In the genomic region with DNA sequence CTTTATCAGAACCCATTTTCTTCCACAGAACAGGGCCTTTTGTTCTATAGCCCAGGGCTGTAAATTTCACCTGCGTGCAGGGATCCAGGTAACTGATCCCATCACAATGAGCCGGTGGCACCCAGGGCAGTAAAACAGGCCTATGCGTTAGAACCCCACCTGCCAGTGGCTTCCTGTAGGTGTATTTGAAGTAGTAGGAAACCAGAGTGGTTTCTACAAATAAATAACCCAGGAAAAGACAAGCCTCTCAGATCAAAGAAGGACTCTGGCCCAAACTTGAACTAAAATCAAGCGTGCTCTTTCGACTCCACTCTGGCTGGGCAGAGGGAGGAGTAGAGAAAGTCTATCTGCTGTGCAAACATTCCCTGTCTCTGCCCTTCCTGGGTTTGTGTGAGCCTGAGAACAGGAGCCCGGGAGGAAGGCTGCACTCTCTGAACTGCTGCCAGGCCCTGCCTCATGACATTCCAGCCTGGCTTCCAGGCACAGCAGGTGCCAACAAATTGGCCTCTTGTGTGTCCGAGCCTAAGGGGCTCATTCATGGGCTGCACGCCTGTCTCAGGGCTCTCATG, we compare ENCODE assay signal across 1 cellular context.
A peak's percentile ranks its signal among the peaks of the same experiment; 100 is the strongest.
TF ChIP-seq lines count a peak whose summit lies in the region.

No MANE protein-coding gene starts in this region.

TF ChIP-seq in HepG2, 621 proteins besides CTCF, POLR2A, EP300 and RAD21 (continued from another document and continues in another):
- TF ChIP-seq MAF1 (CRISPR knock-in tag; IDR thresholded peaks at IDR 0.05; ENCODE audit: borderline replicate concordance) (no peak), GABPB1 (CRISPR knock-in tag; IDR thresholded peaks at IDR 0.05) (peak; percentile 19; the same call in 1 of the 2 replicates), FOXK1 (CRISPR knock-in tag; IDR thresholded peaks at IDR 0.05; ENCODE audit: borderline replicate concordance, low read depth) (peak; percentile 12; the same call in 1 of the 2 replicates), SRSF4 (IDR thresholded peaks at IDR 0.05; ENCODE audit: low read depth, low read length, poor library complexity, severe bottlenecking) (no peak), ADNP (CRISPR knock-in tag; IDR thresholded peaks at IDR 0.05) (no peak), ZNF878 (CRISPR knock-in tag; IDR thresholded peaks at IDR 0.05) (no peak), NCOR1 (IDR thresholded peaks at IDR 0.05; ENCODE audit: borderline replicate concordance, low read length) (peak; percentile 54), NR3C1 (CRISPR knock-in tag; IDR thresholded peaks at IDR 0.05) (no peak), HMG20B (CRISPR knock-in tag; conservative IDR thresholded peaks at IDR 0.05) (peak; percentile 79; the same call in 1 of the 2 replicates), ZNF101 (CRISPR knock-in tag; IDR thresholded peaks at IDR 0.05; ENCODE audit: borderline replicate concordance, low read depth) (no peak), PITX1 (CRISPR knock-in tag; IDR thresholded peaks at IDR 0.05) (peak; percentile 63; the same call in 1 of the 2 replicates), ZNF224 (CRISPR knock-in tag; IDR thresholded peaks at IDR 0.05) (no peak), ZNF337 (CRISPR knock-in tag; IDR thresholded peaks at IDR 0.05; ENCODE audit: borderline replicate concordance, low read depth) (no peak), ZNF775 (CRISPR knock-in tag; IDR thresholded peaks at IDR 0.05; ENCODE audit: borderline replicate concordance) (no peak), TEAD2 (CRISPR knock-in tag; IDR thresholded peaks at IDR 0.05) (0 out of 2 replicates have a peak, but pooled peaks have one; percentile 21), ZNF546 (CRISPR knock-in tag; conservative IDR thresholded peaks at IDR 0.05) (no peak), SOX13 (IDR thresholded peaks at IDR 0.05) (peak; percentile 12; the same call in 1 of the 2 replicates), SOX13 (CRISPR knock-in tag; conservative IDR thresholded peaks at IDR 0.05 in 1 of 2, IDR thresholded peaks at IDR 0.05 in 1 of 2) (peak in 1 of 2 experiments; percentile 83; a peak in 2 of 4 replicates), HNF4G (IDR thresholded peaks at IDR 0.05; ENCODE audit: borderline replicate concordance, low read depth, low read length) (peak; percentile 69), HNF4G (CRISPR knock-in tag; IDR thresholded peaks at IDR 0.05; ENCODE audit: borderline replicate concordance, low read depth) (no peak), MAFG (CRISPR knock-in tag; IDR thresholded peaks at IDR 0.05) (no peak), KLF6 (CRISPR knock-in tag; IDR thresholded peaks at IDR 0.05) (no peak), KDM1A (CRISPR knock-in tag; IDR thresholded peaks at IDR 0.05) (peak; percentile 50; the same call in 1 of the 2 replicates), SIX1 (CRISPR knock-in tag; IDR thresholded peaks at IDR 0.05; ENCODE audit: borderline replicate concordance) (0 out of 2 replicates have a peak, but pooled peaks have one; percentile 32), HOMEZ (CRISPR knock-in tag; IDR thresholded peaks at IDR 0.05; ENCODE audit: low read depth) (0 out of 2 replicates have a peak, but pooled peaks have one; percentile 28), TBL1XR1 (IDR thresholded peaks at IDR 0.05; ENCODE audit: borderline replicate concordance, low read length, partially characterized antibody) (peak; percentile 63), IRF2 (CRISPR knock-in tag; IDR thresholded peaks at IDR 0.05) (no peak), ZNF441 (CRISPR knock-in tag; IDR thresholded peaks at IDR 0.05; ENCODE audit: borderline replicate concordance) (peak; percentile 98), DBP (CRISPR knock-in tag; IDR thresholded peaks at IDR 0.05; ENCODE audit: not compliant biosample characterization) (no peak), U2AF2 (IDR thresholded peaks at IDR 0.05; ENCODE audit: low read depth, low read length) (no peak), HMGA1 (CRISPR knock-in tag; conservative IDR thresholded peaks at IDR 0.05) (no peak), FOSL2 (CRISPR knock-in tag; IDR thresholded peaks at IDR 0.05) (peak; percentile 68), ATF7 (IDR thresholded peaks at IDR 0.05) (no peak), ATF7 (CRISPR knock-in tag; IDR thresholded peaks at IDR 0.05) (no peak), GATAD1 (CRISPR knock-in tag; IDR thresholded peaks at IDR 0.05) (peak; percentile 39; the same call in 1 of the 2 replicates), PRPF4 (IDR thresholded peaks at IDR 0.05; ENCODE audit: low read depth, low read length, poor library complexity, severe bottlenecking) (no peak), GABPA (IDR thresholded peaks at IDR 0.05; ENCODE audit: low read depth, low read length) (no peak), GABPA (CRISPR knock-in tag; IDR thresholded peaks at IDR 0.05; ENCODE audit: low read depth) (0 out of 2 replicates have a peak, but pooled peaks have one; percentile 44)
- TF ChIP-seq, protein P1, sequence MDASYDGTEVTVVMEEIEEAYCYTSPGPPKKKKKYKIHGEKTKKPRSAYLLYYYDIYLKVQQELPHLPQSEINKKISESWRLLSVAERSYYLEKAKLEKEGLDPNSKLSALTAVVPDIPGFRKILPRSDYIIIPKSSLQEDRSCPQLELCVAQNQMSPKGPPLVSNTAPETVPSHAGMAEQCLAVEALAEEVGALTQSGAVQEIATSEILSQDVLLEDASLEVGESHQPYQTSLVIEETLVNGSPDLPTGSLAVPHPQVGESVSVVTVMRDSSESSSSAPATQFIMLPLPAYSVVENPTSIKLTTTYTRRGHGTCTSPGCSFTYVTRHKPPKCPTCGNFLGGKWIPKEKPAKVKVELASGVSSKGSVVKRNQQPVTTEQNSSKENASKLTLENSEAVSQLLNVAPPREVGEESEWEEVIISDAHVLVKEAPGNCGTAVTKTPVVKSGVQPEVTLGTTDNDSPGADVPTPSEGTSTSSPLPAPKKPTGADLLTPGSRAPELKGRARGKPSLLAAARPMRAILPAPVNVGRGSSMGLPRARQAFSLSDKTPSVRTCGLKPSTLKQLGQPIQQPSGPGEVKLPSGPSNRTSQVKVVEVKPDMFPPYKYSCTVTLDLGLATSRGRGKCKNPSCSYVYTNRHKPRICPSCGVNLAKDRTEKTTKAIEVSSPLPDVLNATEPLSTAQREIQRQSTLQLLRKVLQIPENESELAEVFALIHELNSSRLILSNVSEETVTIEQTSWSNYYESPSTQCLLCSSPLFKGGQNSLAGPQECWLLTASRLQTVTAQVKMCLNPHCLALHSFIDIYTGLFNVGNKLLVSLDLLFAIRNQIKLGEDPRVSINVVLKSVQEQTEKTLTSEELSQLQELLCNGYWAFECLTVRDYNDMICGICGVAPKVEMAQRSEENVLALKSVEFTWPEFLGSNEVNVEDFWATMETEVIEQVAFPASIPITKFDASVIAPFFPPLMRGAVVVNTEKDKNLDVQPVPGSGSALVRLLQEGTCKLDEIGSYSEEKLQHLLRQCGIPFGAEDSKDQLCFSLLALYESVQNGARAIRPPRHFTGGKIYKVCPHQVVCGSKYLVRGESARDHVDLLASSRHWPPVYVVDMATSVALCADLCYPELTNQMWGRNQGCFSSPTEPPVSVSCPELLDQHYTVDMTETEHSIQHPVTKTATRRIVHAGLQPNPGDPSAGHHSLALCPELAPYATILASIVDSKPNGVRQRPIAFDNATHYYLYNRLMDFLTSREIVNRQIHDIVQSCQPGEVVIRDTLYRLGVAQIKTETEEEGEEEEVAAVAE (CRISPR knock-in tag; IDR thresholded peaks at IDR 0.05; ENCODE audit: borderline replicate concordance): no peak
- TF ChIP-seq, protein P2, sequence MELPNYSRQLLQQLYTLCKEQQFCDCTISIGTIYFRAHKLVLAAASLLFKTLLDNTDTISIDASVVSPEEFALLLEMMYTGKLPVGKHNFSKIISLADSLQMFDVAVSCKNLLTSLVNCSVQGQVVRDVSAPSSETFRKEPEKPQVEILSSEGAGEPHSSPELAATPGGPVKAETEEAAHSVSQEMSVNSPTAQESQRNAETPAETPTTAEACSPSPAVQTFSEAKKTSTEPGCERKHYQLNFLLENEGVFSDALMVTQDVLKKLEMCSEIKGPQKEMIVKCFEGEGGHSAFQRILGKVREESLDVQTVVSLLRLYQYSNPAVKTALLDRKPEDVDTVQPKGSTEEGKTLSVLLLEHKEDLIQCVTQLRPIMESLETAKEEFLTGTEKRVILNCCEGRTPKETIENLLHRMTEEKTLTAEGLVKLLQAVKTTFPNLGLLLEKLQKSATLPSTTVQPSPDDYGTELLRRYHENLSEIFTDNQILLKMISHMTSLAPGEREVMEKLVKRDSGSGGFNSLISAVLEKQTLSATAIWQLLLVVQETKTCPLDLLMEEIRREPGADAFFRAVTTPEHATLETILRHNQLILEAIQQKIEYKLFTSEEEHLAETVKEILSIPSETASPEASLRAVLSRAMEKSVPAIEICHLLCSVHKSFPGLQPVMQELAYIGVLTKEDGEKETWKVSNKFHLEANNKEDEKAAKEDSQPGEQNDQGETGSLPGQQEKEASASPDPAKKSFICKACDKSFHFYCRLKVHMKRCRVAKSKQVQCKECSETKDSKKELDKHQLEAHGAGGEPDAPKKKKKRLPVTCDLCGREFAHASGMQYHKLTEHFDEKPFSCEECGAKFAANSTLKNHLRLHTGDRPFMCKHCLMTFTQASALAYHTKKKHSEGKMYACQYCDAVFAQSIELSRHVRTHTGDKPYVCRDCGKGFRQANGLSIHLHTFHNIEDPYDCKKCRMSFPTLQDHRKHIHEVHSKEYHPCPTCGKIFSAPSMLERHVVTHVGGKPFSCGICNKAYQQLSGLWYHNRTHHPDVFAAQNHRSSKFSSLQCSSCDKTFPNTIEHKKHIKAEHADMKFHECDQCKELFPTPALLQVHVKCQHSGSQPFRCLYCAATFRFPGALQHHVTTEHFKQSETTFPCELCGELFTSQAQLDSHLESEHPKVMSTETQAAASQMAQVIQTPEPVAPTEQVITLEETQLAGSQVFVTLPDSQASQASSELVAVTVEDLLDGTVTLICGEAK (IDR thresholded peaks at IDR 0.05): no peak
- TF ChIP-seq, protein P2 (CRISPR knock-in tag; IDR thresholded peaks at IDR 0.05): no peak
- TF ChIP-seq, protein P3, sequence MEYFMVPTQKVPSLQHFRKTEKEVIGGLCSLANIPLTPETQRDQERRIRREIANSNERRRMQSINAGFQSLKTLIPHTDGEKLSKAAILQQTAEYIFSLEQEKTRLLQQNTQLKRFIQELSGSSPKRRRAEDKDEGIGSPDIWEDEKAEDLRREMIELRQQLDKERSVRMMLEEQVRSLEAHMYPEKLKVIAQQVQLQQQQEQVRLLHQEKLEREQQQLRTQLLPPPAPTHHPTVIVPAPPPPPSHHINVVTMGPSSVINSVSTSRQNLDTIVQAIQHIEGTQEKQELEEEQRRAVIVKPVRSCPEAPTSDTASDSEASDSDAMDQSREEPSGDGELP (IDR thresholded peaks at IDR 0.05; ENCODE audit: borderline replicate concordance, low read depth): peak; percentile 54; the same call in 1 of the 2 replicates
- TF ChIP-seq, protein P4, sequence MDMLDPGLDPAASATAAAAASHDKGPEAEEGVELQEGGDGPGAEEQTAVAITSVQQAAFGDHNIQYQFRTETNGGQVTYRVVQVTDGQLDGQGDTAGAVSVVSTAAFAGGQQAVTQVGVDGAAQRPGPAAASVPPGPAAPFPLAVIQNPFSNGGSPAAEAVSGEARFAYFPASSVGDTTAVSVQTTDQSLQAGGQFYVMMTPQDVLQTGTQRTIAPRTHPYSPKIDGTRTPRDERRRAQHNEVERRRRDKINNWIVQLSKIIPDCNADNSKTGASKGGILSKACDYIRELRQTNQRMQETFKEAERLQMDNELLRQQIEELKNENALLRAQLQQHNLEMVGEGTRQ (IDR thresholded peaks at IDR 0.05; ENCODE audit: low read depth, low read length): no peak
- TF ChIP-seq, protein P4 (CRISPR knock-in tag; IDR thresholded peaks at IDR 0.05; ENCODE audit: borderline replicate concordance): no peak
